8 cellular contexts compared by ENCODE assay signal in genomic region chr1:145960468-145961108, GRCh38. TPM values are rescaled to one million over a fixed set of nuclear protein-coding genes. Genes with fewer than 3 reads are reported as not detected.
DNase-seq lines count a peak whose midpoint lies in the region; ATAC-seq, FAIRE-seq and TF ChIP-seq lines count a peak whose summit lies in the region.

No MANE protein-coding gene starts in this region.

- FAIRE-seq in H54 (lab: Jason Lieb, UNC): no peak

- peak overlapping the region; percentile 87 for H3K4me3 Mint-ChIP-seq in natural killer cell treated with Interleukin-12 subunit alpha and Interleukin-12 subunit beta and Interleukin-15 and Interleukin-18, amount 100 ng/mL, for 72 hours

- H3K36me3 ChIP-seq in ACC112 (ENCODE audit: insufficient read depth, low read length): no peaks in the 10 kb centered on the region

- H3K9me3 Mint-ChIP-seq in natural killer cell treated with Interleukin-12 subunit alpha and Interleukin-12 subunit beta and Interleukin-15 and Interleukin-18, amount 100 ng/mL, for 72 hours: no peaks in the 10 kb centered on the region

- H3K4me1 Mint-ChIP-seq in natural killer cell treated with Interleukin-12 subunit alpha and Interleukin-12 subunit beta and Interleukin-15 and Interleukin-18, amount 100 ng/mL, for 72 hours (ENCODE audit: low read depth in 2 of 2): peaks cover 68 to 80% of the 10 kb centered on the region in 2 donors

- ATAC-seq in natural killer cell treated with Interleukin-12 subunit alpha and Interleukin-12 subunit beta and Interleukin-15 and Interleukin-18, amount 100 ng/mL, for 72 hours: peak; percentile 19 to 43

- in situ Hi-C loops in GM18951 (cut with MboI; ENCODE audit: low sequenced_read_pairs, unreplicated experiment): no loop called here

- no peak overlapping the region for H3K27ac ChIP-seq in ACC112 (ENCODE audit: low read depth, low read length)

- H2AFZ ChIP-seq in ACC112 (ENCODE audit: low read length, unreplicated experiment): peak overlapping the region; percentile 59

- H3K36me3 Mint-ChIP-seq in natural killer cell treated with Interleukin-12 subunit alpha and Interleukin-12 subunit beta and Interleukin-15 and Interleukin-18, amount 100 ng/mL, for 72 hours: no peaks in the 10 kb centered on the region

- DNase-seq in NCI-H82 treated with DMSO at 0.1 percent for 48 hours (lab: John Stamatoyannopoulos, UW; ENCODE audit: unreplicated experiment) (peak; percentile 67), activated gamma-delta T cell (lab: John Stamatoyannopoulos, UW) (peak; percentile 36), foreskin melanocyte (peak; percentile 68), ureter (ENCODE audit: low spot score) (peak; percentile 79), H54 (ENCODE audit: insufficient read length, low spot score) (no peak)
- peak; percentile 82 for DNase-seq in natural killer cell treated with Interleukin-12 subunit alpha and Interleukin-12 subunit beta and Interleukin-15 and Interleukin-18, amount 100 ng/mL, for 72 hours (ENCODE audit: low spot score)

- H3K4me1 ChIP-seq in ACC112 (ENCODE audit: control insufficient read depth, insufficient read depth, low read length, unreplicated experiment): peaks cover 39% of the 10 kb centered on the region

- H3K79me2 ChIP-seq in ACC112 (ENCODE audit: control insufficient read depth, insufficient read depth, low read length, unreplicated experiment): peaks cover 17% of the 10 kb centered on the region

- no peaks in the 10 kb centered on the region for H3K27me3 Mint-ChIP-seq in natural killer cell treated with Interleukin-12 subunit alpha and Interleukin-12 subunit beta and Interleukin-15 and Interleukin-18, amount 100 ng/mL, for 72 hours

- peak overlapping the region; percentile 75 to 93 for H3K27ac Mint-ChIP-seq in natural killer cell treated with Interleukin-12 subunit alpha and Interleukin-12 subunit beta and Interleukin-15 and Interleukin-18, amount 100 ng/mL, for 72 hours

- peak overlapping the region; percentile 84 for H3K4me3 ChIP-seq in ACC112 (ENCODE audit: low read depth, low read length)

- no peaks in the 10 kb centered on the region for H3K27me3 ChIP-seq in ACC112 (ENCODE audit: insufficient read depth, low read length)

- peak; percentile 48 for TF ChIP-seq POLR2A in GM18951 (IDR thresholded peaks at IDR 0.05; ENCODE audit: extremely low read depth, insufficient read depth, insufficient read length)
- no peak for TF ChIP-seq POLR2A in H54 (IDR thresholded peaks at IDR 0.05; ENCODE audit: low read depth, low read length)

RNA-seq across cellular contexts. Expression of gene LIX1L, which starts 2.8 kb away (rescaled TPM):
- 10 to 100 TPM; 28.8 to 31.3 TPM for total RNA-seq in natural killer cell treated with Interleukin-12 subunit alpha and Interleukin-12 subunit beta and Interleukin-15 and Interleukin-18, amount 100 ng/mL, for 72 hours
- 24.7 TPM for total RNA-seq in ureter

RNA-seq across cellular contexts. Expression of gene ANKRD34A, which starts 3.8 kb away (rescaled TPM):
- total RNA-seq in natural killer cell treated with Interleukin-12 subunit alpha and Interleukin-12 subunit beta and Interleukin-15 and Interleukin-18, amount 100 ng/mL, for 72 hours: 1 to 10 TPM; 1.6 to 9.1 TPM
- 0.47 TPM for total RNA-seq in ureter

RNA-seq across cellular contexts. Expression of gene POLR3GL, which starts 3.9 kb away (rescaled TPM):
- total RNA-seq in natural killer cell treated with Interleukin-12 subunit alpha and Interleukin-12 subunit beta and Interleukin-15 and Interleukin-18, amount 100 ng/mL, for 72 hours: 10 to 100 TPM; 17.8 to 26.4 TPM
- total RNA-seq in ureter: 21.0 TPM

RNA-seq across cellular contexts. Expression of gene RBM8A, which starts 33.3 kb away (rescaled TPM):
- 100 to 1,000 TPM; 280 to 294 TPM for total RNA-seq in natural killer cell treated with Interleukin-12 subunit alpha and Interleukin-12 subunit beta and Interleukin-15 and Interleukin-18, amount 100 ng/mL, for 72 hours
- 141 TPM for total RNA-seq in ureter

RNA-seq across cellular contexts. Expression of gene TXNIP, which starts 35.8 kb away (rescaled TPM):
- 100 to 1,000 TPM in 1 of 2 donors, 10 to 100 TPM in 1; 87.8 to 347 TPM for total RNA-seq in natural killer cell treated with Interleukin-12 subunit alpha and Interleukin-12 subunit beta and Interleukin-15 and Interleukin-18, amount 100 ng/mL, for 72 hours
- 744 TPM for total RNA-seq in ureter
